In the genomic region with DNA sequence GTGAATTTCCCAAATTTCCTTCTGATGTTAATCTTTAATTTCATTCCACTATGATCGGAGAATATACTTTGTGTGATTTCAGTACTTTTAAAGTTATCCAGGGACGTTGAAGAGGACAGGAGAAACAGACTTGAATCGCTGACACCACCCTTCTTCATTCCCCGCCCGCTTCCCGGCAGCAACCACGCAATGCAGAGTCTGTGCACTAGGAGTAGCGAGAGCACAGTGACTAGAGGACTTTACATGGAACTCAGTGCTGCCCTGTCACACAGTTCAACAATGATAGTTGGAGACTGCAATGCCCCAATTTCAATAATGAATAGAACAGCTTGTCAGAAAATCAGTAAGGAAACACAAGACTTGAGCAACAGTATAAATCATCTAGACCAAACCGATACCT, we compare ENCODE assay signal across 8 cellular contexts.
"Had no signal": no experiment of that assay in that cellular context is flagged by ENCODE, and none has a peak within 500 bp of the region (broad histone marks: within the 10 kb centered on the region; RNA-seq: fewer than 3 reads in every experiment).

No MANE protein-coding gene starts in this region.

- DNase-seq: activated CD4-positive, alpha-beta T cell treated with anti-CD3 and anti-CD28 coated beads, Interleukin-2, amount 10 ng/mL, durations not matched to agents 24 days and 14 days; activated naive CD4-positive, alpha-beta T cell; foreskin keratinocyte; left ventricle myocardium superior; stimulated activated CD4-positive, alpha-beta T cell treated with anti-CD3 and anti-CD28 coated beads, Interleukin-4, amount 100 ng/mL, for 4 hours had no signal

- ATAC-seq: foreskin keratinocyte, left ventricle myocardium superior had no signal

- H3K9me3 ChIP-seq: ascending aorta, vagina had no signal

- H3K27me3 ChIP-seq: ascending aorta, foreskin keratinocyte, vagina had no signal

- H3K27ac ChIP-seq: ascending aorta, foreskin keratinocyte, parathyroid adenoma, vagina had no signal

- H3K9ac ChIP-seq: parathyroid adenoma had no signal

- H3K4me1 ChIP-seq: foreskin keratinocyte had no signal

- H3K4me3 ChIP-seq: ascending aorta, vagina had no signal

- H2AFZ ChIP-seq: parathyroid adenoma had no signal
